Comparison of ENCODE assay signal across 1 cellular context in the genomic region with DNA sequence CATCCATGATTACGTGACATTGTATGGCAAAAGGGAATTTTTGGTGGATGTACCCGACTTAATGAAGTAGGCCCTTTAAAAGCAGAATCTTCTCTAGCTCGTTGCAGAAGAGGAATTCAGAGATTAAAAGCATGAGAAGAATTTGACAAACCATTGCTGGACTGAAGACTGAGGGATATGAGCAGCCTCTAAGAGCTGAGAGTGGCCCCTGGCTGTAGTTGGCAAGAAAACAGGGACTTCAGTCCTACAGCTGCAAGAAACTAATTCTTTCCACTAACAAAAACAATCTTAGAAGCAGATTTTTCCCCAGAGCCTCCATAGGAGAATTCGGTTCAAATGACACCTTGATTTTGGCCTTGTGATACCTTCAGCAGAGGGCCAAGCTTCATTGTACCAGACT.
TF ChIP-seq lines count a peak whose summit lies in the region.

No MANE protein-coding gene starts in this region.

TF ChIP-seq in GM12878, 131 proteins besides CTCF, POLR2A, EP300 and RAD21 (continued from another document):
- TF ChIP-seq JUNB (IDR thresholded peaks at IDR 0.05) (no peak), DPF2 (IDR thresholded peaks at IDR 0.05) (no peak), LARP7 (IDR thresholded peaks at IDR 0.05) (no peak)
- TF ChIP-seq, protein P1, sequence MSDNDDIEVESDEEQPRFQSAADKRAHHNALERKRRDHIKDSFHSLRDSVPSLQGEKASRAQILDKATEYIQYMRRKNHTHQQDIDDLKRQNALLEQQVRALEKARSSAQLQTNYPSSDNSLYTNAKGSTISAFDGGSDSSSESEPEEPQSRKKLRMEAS (IDR thresholded peaks at IDR 0.05; ENCODE audit: low read depth, low read length), result no peak
